16 cellular contexts compared by ENCODE assay signal in the genomic region with DNA sequence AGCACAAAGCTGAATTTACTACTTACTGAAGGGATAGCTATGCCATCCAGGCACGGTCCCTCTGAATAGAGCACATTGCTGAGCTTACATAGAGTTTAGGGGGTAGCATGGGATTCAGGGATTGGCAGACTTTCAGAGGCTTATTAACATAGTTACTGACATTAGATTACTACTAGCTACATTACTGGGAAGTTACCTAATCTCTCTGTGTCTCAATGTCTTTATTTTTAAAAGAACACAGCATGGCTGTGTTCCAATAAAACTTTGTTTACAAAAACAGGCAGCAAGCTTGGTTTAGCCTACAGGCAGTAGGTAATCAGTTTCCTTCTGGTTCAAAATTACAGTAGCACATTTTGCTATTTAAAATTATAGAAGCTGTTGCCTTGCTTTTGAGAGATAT. TPM values are rescaled to one million over a fixed set of nuclear protein-coding genes. Genes with fewer than 3 reads are reported as not detected.
DNase-seq lines count a peak whose midpoint lies in the region; ATAC-seq and TF ChIP-seq lines count a peak whose summit lies in the region.
"Had no signal": no experiment of that assay in that cellular context is flagged by ENCODE, and none has a peak within 500 bp of the region (broad histone marks: within the 10 kb centered on the region; RNA-seq: fewer than 3 reads in every experiment).

No MANE protein-coding gene starts in this region.

- no peaks in the 10 kb centered on the region for H3K27me3 Mint-ChIP-seq in mesothelial cell of epicardium (ENCODE audit: low read depth)
- H3K27me3 Mint-ChIP-seq: activated naive CD8-positive, alpha-beta T cell treated with anti-CD3 and anti-CD28 coated beads, Interleukin-2, amount 50 U/mL, for 24 hours; stimulated activated naive CD8-positive, alpha-beta T cell treated with anti-CD3 and anti-CD28 coated beads, Interleukin-15, Interleukin-2, amounts not matched to agents 100 ng/mL and 50 ng/mL, for 24 hours had no signal

- no peak for ATAC-seq in HG03196 (IDR thresholded peaks at IDR 0.05; ENCODE audit: unreplicated experiment)
- ATAC-seq: activated naive CD8-positive, alpha-beta T cell treated with anti-CD3 and anti-CD28 coated beads, Interleukin-2, amount 50 U/mL, for 24 hours had no signal

- no peak for TF ChIP-seq CTCF in AG10803 (conservative IDR thresholded peaks at IDR 0.05; ENCODE audit: low read length)
- TF ChIP-seq CTCF in choroid plexus epithelial cell (conservative IDR thresholded peaks at IDR 0.05; ENCODE audit: low read depth, low read length) = no peak
- TF ChIP-seq CTCF in mesothelial cell of epicardium (IDR thresholded peaks at IDR 0.05; ENCODE audit: unreplicated experiment) = no peak

- DNase-seq in AG10803 (ENCODE audit: low read depth) (peak; percentile 21), HCEC 1CT (peak; percentile 9), choroid plexus epithelial cell (ENCODE audit: low read depth) (peak; percentile 71), mesothelial cell of epicardium (ENCODE audit: low spot score in 2 of 2, unreplicated experiment in 2 of 2) (no peak), T1000 (lab: John Stamatoyannopoulos, UW) (no peak), NCI-H1417 (lab: John Stamatoyannopoulos, UW) (no peak)
- DNase-seq in activated CD4-positive, alpha-beta T cell treated with anti-CD3 and anti-CD28 coated beads for 48 hours = no peak
- DNase-seq: activated CD8-positive, alpha-beta memory T cell treated with anti-CD3 and anti-CD28 coated beads for 24 hours; activated naive CD8-positive, alpha-beta T cell treated with anti-CD3 and anti-CD28 coated beads, Interleukin-2, amount 50 U/mL, for 24 hours; BE2C; DMS153; islet precursor cell; NCI-H1930; NCI-H526 had no signal

- H3K4me3 ChIP-seq in AG10803 (ENCODE audit: low read length) (no peak overlapping the region), choroid plexus epithelial cell (ENCODE audit: low read depth, low read length) (no peak overlapping the region)

- peak overlapping the region; percentile 61 for H3K27ac Mint-ChIP-seq in mesothelial cell of epicardium
- H3K27ac Mint-ChIP-seq: activated naive CD8-positive, alpha-beta T cell treated with anti-CD3 and anti-CD28 coated beads, Interleukin-2, amount 50 U/mL, for 24 hours; stimulated activated naive CD8-positive, alpha-beta T cell treated with anti-CD3 and anti-CD28 coated beads, Interleukin-15, Interleukin-2, amounts not matched to agents 100 ng/mL and 50 ng/mL, for 24 hours had no signal

- H3K4me1 Mint-ChIP-seq in mesothelial cell of epicardium = peaks cover 8% of the 10 kb centered on the region

- H3K4me3 Mint-ChIP-seq in mesothelial cell of epicardium = no peak overlapping the region
- H3K4me3 Mint-ChIP-seq: activated naive CD8-positive, alpha-beta T cell treated with anti-CD3 and anti-CD28 coated beads, Interleukin-2, amount 50 U/mL, for 24 hours; stimulated activated naive CD8-positive, alpha-beta T cell treated with anti-CD3 and anti-CD28 coated beads, Interleukin-15, Interleukin-2, amounts not matched to agents 100 ng/mL and 50 ng/mL, for 24 hours had no signal

- H3K36me3 Mint-ChIP-seq in mesothelial cell of epicardium = no peaks in the 10 kb centered on the region

- no peaks in the 10 kb centered on the region for H3K9me3 Mint-ChIP-seq in mesothelial cell of epicardium
- H3K9me3 Mint-ChIP-seq: activated naive CD8-positive, alpha-beta T cell treated with anti-CD3 and anti-CD28 coated beads, Interleukin-2, amount 50 U/mL, for 24 hours; stimulated activated naive CD8-positive, alpha-beta T cell treated with anti-CD3 and anti-CD28 coated beads, Interleukin-15, Interleukin-2, amounts not matched to agents 100 ng/mL and 50 ng/mL, for 24 hours had no signal

RNA-seq across cellular contexts. Expression of a gene that starts 7.0 kb away (rescaled TPM):
- 13.0 to 15.2 TPM (median 14.4 TPM) in 3 replicates for total RNA-seq in mesothelial cell of epicardium

Comparison
In these comparisons a context has a peak if more than half of its experiments do, and no peak if none do; other contexts are left out.
1. DNase-seq: peak in AG10803 (single experiment), HCEC 1CT (single experiment) and choroid plexus epithelial cell (single experiment); none in mesothelial cell of epicardium (0 of 2), T1000 (single experiment), activated CD4-positive, alpha-beta T cell treated with anti-CD3 and anti-CD28 coated beads for 48 hours (single experiment) and NCI-H1417 (0 of 3).